ENCODE assay signal across 1 cellular context in the genomic region with DNA sequence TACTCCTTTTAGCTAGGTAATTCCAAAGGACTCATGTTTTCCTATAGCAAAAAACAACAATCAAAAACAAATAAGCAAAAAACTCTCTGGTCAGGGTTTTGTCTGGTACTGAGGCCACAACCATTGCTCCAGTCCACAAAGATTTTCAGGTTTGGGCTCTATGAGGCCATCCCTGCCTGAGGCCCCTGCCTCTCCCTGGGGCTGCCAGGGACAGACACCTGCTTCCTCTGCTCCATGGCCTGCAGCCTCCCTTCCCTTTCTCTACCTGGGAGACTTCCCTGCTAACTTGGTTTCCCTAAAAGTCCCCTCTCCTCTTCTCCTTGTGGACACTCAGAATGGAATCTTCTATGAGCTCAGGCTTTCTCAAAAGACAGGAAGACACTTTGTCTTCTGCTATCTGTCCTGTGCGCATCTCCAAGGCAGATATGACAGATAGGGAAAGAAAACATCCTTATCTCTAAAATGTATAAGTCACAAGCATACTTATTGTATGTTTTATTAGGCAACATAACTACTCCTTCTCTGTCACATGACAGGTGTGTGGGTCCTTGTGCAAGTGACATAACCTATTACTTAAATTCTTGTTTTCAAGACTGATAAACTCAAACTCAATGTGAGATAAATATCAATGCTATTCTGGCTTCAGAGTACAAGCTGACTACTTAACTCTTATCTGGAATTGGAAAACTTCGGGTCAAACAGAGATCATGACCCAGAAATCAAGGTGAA.
TF ChIP-seq lines count a peak whose summit lies in the region.

No MANE protein-coding gene starts in this region.

TF ChIP-seq in WTC11, 78 proteins besides CTCF, POLR2A, EP300 and RAD21:
- TF ChIP-seq EMX1 (CRISPR knock-in tag; IDR thresholded peaks at IDR 0.05) = no peak
- no peak for TF ChIP-seq CREB1 (CRISPR knock-in tag; IDR thresholded peaks at IDR 0.05)
- TF ChIP-seq ZNF317 (CRISPR knock-in tag; IDR thresholded peaks at IDR 0.05; ENCODE audit: borderline replicate concordance, low read depth) = no peak
- TF ChIP-seq ATF1 (CRISPR knock-in tag; IDR thresholded peaks at IDR 0.05) = no peak
- no peak for TF ChIP-seq ZNF263 (CRISPR knock-in tag; IDR thresholded peaks at IDR 0.05; ENCODE audit: low read depth)
- TF ChIP-seq TP53 (CRISPR knock-in tag; IDR thresholded peaks at IDR 0.05) = no peak
- TF ChIP-seq, protein P1, sequence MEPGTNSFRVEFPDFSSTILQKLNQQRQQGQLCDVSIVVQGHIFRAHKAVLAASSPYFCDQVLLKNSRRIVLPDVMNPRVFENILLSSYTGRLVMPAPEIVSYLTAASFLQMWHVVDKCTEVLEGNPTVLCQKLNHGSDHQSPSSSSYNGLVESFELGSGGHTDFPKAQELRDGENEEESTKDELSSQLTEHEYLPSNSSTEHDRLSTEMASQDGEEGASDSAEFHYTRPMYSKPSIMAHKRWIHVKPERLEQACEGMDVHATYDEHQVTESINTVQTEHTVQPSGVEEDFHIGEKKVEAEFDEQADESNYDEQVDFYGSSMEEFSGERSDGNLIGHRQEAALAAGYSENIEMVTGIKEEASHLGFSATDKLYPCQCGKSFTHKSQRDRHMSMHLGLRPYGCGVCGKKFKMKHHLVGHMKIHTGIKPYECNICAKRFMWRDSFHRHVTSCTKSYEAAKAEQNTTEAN (CRISPR knock-in tag; IDR thresholded peaks at IDR 0.05) = no peak
- TF ChIP-seq ELF4 (CRISPR knock-in tag; IDR thresholded peaks at IDR 0.05; ENCODE audit: low read depth) = no peak
- TF ChIP-seq NR3C1 (CRISPR knock-in tag; conservative IDR thresholded peaks at IDR 0.05; ENCODE audit: low read depth) = no peak
- TF ChIP-seq FOXJ3 (CRISPR knock-in tag; IDR thresholded peaks at IDR 0.05; ENCODE audit: borderline replicate concordance) = no peak
- no peak for TF ChIP-seq GRHL2 (CRISPR knock-in tag; IDR thresholded peaks at IDR 0.05; ENCODE audit: insufficient replicate concordance, severe bottlenecking)
- no peak for TF ChIP-seq ZNF532 (CRISPR knock-in tag; IDR thresholded peaks at IDR 0.05; ENCODE audit: borderline replicate concordance)
- TF ChIP-seq KAT7 (CRISPR knock-in tag; IDR thresholded peaks at IDR 0.05; ENCODE audit: borderline replicate concordance) = no peak
- TF ChIP-seq, protein P2, sequence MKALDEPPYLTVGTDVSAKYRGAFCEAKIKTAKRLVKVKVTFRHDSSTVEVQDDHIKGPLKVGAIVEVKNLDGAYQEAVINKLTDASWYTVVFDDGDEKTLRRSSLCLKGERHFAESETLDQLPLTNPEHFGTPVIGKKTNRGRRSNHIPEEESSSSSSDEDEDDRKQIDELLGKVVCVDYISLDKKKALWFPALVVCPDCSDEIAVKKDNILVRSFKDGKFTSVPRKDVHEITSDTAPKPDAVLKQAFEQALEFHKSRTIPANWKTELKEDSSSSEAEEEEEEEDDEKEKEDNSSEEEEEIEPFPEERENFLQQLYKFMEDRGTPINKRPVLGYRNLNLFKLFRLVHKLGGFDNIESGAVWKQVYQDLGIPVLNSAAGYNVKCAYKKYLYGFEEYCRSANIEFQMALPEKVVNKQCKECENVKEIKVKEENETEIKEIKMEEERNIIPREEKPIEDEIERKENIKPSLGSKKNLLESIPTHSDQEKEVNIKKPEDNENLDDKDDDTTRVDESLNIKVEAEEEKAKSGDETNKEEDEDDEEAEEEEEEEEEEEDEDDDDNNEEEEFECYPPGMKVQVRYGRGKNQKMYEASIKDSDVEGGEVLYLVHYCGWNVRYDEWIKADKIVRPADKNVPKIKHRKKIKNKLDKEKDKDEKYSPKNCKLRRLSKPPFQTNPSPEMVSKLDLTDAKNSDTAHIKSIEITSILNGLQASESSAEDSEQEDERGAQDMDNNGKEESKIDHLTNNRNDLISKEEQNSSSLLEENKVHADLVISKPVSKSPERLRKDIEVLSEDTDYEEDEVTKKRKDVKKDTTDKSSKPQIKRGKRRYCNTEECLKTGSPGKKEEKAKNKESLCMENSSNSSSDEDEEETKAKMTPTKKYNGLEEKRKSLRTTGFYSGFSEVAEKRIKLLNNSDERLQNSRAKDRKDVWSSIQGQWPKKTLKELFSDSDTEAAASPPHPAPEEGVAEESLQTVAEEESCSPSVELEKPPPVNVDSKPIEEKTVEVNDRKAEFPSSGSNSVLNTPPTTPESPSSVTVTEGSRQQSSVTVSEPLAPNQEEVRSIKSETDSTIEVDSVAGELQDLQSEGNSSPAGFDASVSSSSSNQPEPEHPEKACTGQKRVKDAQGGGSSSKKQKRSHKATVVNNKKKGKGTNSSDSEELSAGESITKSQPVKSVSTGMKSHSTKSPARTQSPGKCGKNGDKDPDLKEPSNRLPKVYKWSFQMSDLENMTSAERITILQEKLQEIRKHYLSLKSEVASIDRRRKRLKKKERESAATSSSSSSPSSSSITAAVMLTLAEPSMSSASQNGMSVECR (CRISPR knock-in tag; IDR thresholded peaks at IDR 0.05; ENCODE audit: borderline replicate concordance) = no peak
- TF ChIP-seq PRDM15 (CRISPR knock-in tag; IDR thresholded peaks at IDR 0.05) = no peak
- no peak for TF ChIP-seq SP1 (CRISPR knock-in tag; conservative IDR thresholded peaks at IDR 0.05)
- TF ChIP-seq ZNF423 (CRISPR knock-in tag; IDR thresholded peaks at IDR 0.05) = no peak
- no peak for TF ChIP-seq ZMAT4 (CRISPR knock-in tag; IDR thresholded peaks at IDR 0.05)
- no peak for TF ChIP-seq CREM (CRISPR knock-in tag; IDR thresholded peaks at IDR 0.05)
- TF ChIP-seq TEAD1 (CRISPR knock-in tag; IDR thresholded peaks at IDR 0.05) = no peak
TF ChIP-seq in WTC11: peak in this region for 0.
